ENCODE assay signal across 15 cellular contexts in genomic region chr11:109785714-109786113, GRCh38.
DNase-seq lines count a peak whose midpoint lies in the region; ATAC-seq, FAIRE-seq and TF ChIP-seq lines count a peak whose summit lies in the region.
"Had no signal": no experiment of that assay in that cellular context is flagged by ENCODE, and none has a peak within 500 bp of the region (broad histone marks: within the 10 kb centered on the region; RNA-seq: fewer than 3 reads in every experiment).

No MANE protein-coding gene starts in this region.

- in situ Hi-C loops in KBM-7 (cut with MboI; ENCODE audit: low pct_unique_long_range_greater_than_20kb, low sequenced_read_pairs) = no loop called here

- no peak for FAIRE-seq in pancreas (lab: Jason Lieb, UNC)

- H3K4me3 ChIP-seq in pancreas = no peak overlapping the region
- H3K4me3 ChIP-seq: lung had no signal

- ATAC-seq in pancreas = peak; percentile 24 to 80 (median 73)

- H3K27me3 ChIP-seq in pancreas = no peaks in the 10 kb centered on the region

- peaks cover 0 to 6% (median 0%) of the 10 kb centered on the region in 3 donors for H3K4me1 ChIP-seq in pancreas

- peak overlapping the region in 2 of 4 donors; percentile 27 to 39 for H3K27ac ChIP-seq in pancreas

- intact Hi-C loops in pancreas (cut with DNase I) = no loop called here

- no peaks in the 10 kb centered on the region for H3K9me3 ChIP-seq in pancreas

- DNase-seq in GM04504 (ENCODE audit: low read depth) = peak; percentile 41
- peak; percentile 40 for DNase-seq in MV-4-11 (lab: John Stamatoyannopoulos, UW)
- DNase-seq in dedifferentiated amniotic fluid mesenchymal stem cell (ENCODE audit: extremely low spot score) = peak; percentile 17
- DNase-seq in pancreas = no peak
- no peak for DNase-seq in GM10266 (ENCODE audit: extremely low spot score)
- DNase-seq in KBM-7 = no peak
- DNase-seq in HPDE6-E6E7 (ENCODE audit: extremely low spot score) = no peak
- DNase-seq: activated CD4-positive, alpha-beta T cell treated with anti-CD3 and anti-CD28 coated beads, Interleukin-2, amount 10 ng/mL, durations not matched to agents 7 days and 5 days; activated T-cell treated with anti-CD3 and anti-CD28 coated beads, Interleukin-2, amount 50 U/mL, for 24 hours; C1 segment of cervical spinal cord; central memory CD4-positive, alpha-beta T cell; DMS79 treated with DMSO at 0.1 percent for 48 hours; effector memory CD4-positive, alpha-beta T cell; NCI-H2227 treated with DMSO at 0.1 percent for 48 hours had no signal

- H3K36me3 ChIP-seq in pancreas = no peaks in the 10 kb centered on the region

- TF ChIP-seq CTCF in pancreas (IDR thresholded peaks at IDR 0.05) = no peak
- TF ChIP-seq CTCF in GM10266 (IDR thresholded peaks at IDR 0.05; ENCODE audit: control insufficient read depth, insufficient read depth, low read depth, missing control alignments) = no peak

- 14 to 27% methylated on average over 4 of the region's 4 CpGs for WGBS in pancreas, 2 donors

Comparison
In these comparisons a context has a peak if more than half of its experiments do, and no peak if none do; other contexts are left out.
1. DNase-seq: peak in GM04504 (single experiment), MV-4-11 (single experiment) and dedifferentiated amniotic fluid mesenchymal stem cell (single experiment); none in pancreas (0 of 6), GM10266 (single experiment), KBM-7 (single experiment) and HPDE6-E6E7 (single experiment).